21 cellular contexts compared by ENCODE assay signal in the genomic region with DNA sequence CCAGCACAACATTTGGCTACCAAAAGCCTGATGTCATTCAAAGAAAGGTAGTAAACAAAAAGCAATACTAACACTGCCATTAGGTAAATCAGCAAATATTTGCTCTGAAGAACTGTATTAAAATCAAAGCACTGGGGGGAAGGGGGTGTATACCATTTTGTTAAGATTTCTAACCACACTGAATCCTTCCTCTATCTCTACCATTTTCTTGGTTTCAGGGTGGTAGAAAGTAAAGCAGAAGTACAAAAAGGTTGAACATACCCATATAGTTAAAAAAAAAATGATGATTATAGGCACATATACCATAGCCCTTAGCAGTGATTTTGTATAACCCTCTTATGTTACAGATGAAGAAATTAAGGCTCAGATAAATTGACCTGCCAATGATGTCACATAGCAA.
A peak's percentile ranks its signal among the peaks of the same experiment; 100 is the strongest.
DNase-seq lines count a peak whose midpoint lies in the region; ATAC-seq, FAIRE-seq and TF ChIP-seq lines count a peak whose summit lies in the region.
"Had no signal": no experiment of that assay in that cellular context is flagged by ENCODE, and none has a peak within 500 bp of the region (broad histone marks: within the 10 kb centered on the region; RNA-seq: fewer than 3 reads in every experiment).

No MANE protein-coding gene starts in this region.

- no TSS peak for BruUV-seq in GM12878 (replicated peaks; lab: Mats Ljungman, UMichigan)

- H3K27me3 Mint-ChIP-seq in HFFc6 (ENCODE audit: insufficient read depth) (no peaks in the 10 kb centered on the region; the same call in 1 of the 2 replicates), CD14-positive monocyte (ENCODE audit: low read depth in 3 of 3) (peaks cover 0 to 2% (median 2%) of the 10 kb centered on the region in 3 donors)

- intact Hi-C loops in GM12878 (cut with micrococcal nuclease; ENCODE audit: unreplicated experiment) (no loop called here), CD14-positive monocyte (cut with micrococcal nuclease) (no loop called here)

- no peaks in the 10 kb centered on the region for H3K27me3 ChIP-seq in ACC112 (ENCODE audit: insufficient read depth, low read length)
- no peaks in the 10 kb centered on the region for H3K27me3 ChIP-seq in GM12878 (replicated peaks in 1 of 2; ENCODE audit: control insufficient read depth in 2 of 2, insufficient read depth in 2 of 2, low read length in 1 of 2)
- H3K27me3 ChIP-seq in osteoblast (ENCODE audit: insufficient read depth, low read length): no peaks in the 10 kb centered on the region

- no peaks in the 10 kb centered on the region for H3K9me3 Mint-ChIP-seq in HFFc6
- H3K9me3 Mint-ChIP-seq in CD14-positive monocyte: peaks cover 0 to 1% (median 0%) of the 10 kb centered on the region in 7 donors

- POLR2A ChIA-PET in GM12878 (lab: Charles Lee): no interaction called here

- H3K9me3 ChIP-seq in GM12878 (replicated peaks; ENCODE audit: control insufficient read depth, insufficient read depth, low read length): no peaks in the 10 kb centered on the region
- no peaks in the 10 kb centered on the region for H3K9me3 ChIP-seq in osteoblast (ENCODE audit: low read depth, low read length)

- H3K4me3 Mint-ChIP-seq in HFFc6: no peak overlapping the region
- no peak overlapping the region for H3K4me3 Mint-ChIP-seq in CD14-positive monocyte

- no peak for FAIRE-seq in GM12878 (lab: Jason Lieb, UNC)
- FAIRE-seq: RCC 7860 had no signal

- in situ Hi-C loops in GM12878 (cut with MboI): no loop called here

- H3K4me3 ChIP-seq in ACC112 (ENCODE audit: low read depth, low read length) (no peak overlapping the region), GM12878 (no peak overlapping the region), osteoblast (ENCODE audit: insufficient read depth, low read length) (no peak overlapping the region)

- SMC1A ChIA-PET in GM12878 (lab: Charles Lee; ENCODE audit: uncharacterized antibody, unreplicated experiment): no interaction called here

- CTCF ChIA-PET in GM12878 (lab: Yijun Ruan, JAX): no interaction called here

- H3K4me2 ChIP-seq in GM12878 (ENCODE audit: control insufficient read depth, insufficient read depth) (no peak overlapping the region), osteoblast (ENCODE audit: insufficient read depth, low read length) (no peak overlapping the region)

- no peaks in the 10 kb centered on the region for H3K79me2 ChIP-seq in ACC112 (ENCODE audit: control insufficient read depth, insufficient read depth, low read length, unreplicated experiment)
- H3K79me2 ChIP-seq in GM12878 (ENCODE audit: control insufficient read depth, insufficient read depth, low read length): no peaks in the 10 kb centered on the region
- no peaks in the 10 kb centered on the region for H3K79me2 ChIP-seq in osteoblast (ENCODE audit: insufficient read depth, low read length)

- TF ChIP-seq RAD21 in GM12878 (IDR thresholded peaks at IDR 0.05; ENCODE audit: insufficient read depth, low read depth, low read length): no peak

- H3K27ac Mint-ChIP-seq in HFFc6: peak overlapping the region; percentile 88
- peak overlapping the region in 1 of 7 donors; percentile 40 for H3K27ac Mint-ChIP-seq in CD14-positive monocyte

- DNase-seq in HFFc6: no peak
- no peak for DNase-seq in GM12878 (ENCODE audit: low read depth, low spot score)
- DNase-seq in osteoblast (ENCODE audit: insufficient read length, low spot score, missing footprints): no peak
- no peak for DNase-seq in D341Med (ENCODE audit: low spot score)
- DNase-seq in NCI-H1105 treated with DMSO at 0.1 percent for 48 hours (lab: John Stamatoyannopoulos, UW): no peak
- DNase-seq in DMS153 (lab: John Stamatoyannopoulos, UW): no peak
- no peak for DNase-seq in CD14-positive monocyte (ENCODE audit: low spot score)
- DNase-seq: DMS79; GOT3; Kasumi-1; NCI-H1048; NCI-H1436; NCI-H1930; NCI-H510A; NCI-H748 treated with DMSO at 0.1 percent for 48 hours; NK-92 treated with Interleukin-12 subunit alpha and Interleukin-12 subunit beta, amount 100 ng/mL, for 24 hours had no signal

- no peak for TF ChIP-seq POLR2A in GM12878 (IDR thresholded peaks at IDR 0.05; ENCODE audit: low read depth, low read length)

- H3K4me1 ChIP-seq in ACC112 (ENCODE audit: control insufficient read depth, insufficient read depth, low read length, unreplicated experiment) (peaks cover 63% of the 10 kb centered on the region), GM12878 (ENCODE audit: control insufficient read depth, insufficient read depth, low read length) (no peaks in the 10 kb centered on the region), osteoblast (ENCODE audit: insufficient read depth, low read length) (peaks cover 64% of the 10 kb centered on the region)

- no peaks in the 10 kb centered on the region for H4K20me1 ChIP-seq in GM12878 (ENCODE audit: control insufficient read depth, insufficient read depth)
- H4K20me1 ChIP-seq in osteoblast (ENCODE audit: insufficient read depth, low read length): no peaks in the 10 kb centered on the region

- RAD21 ChIA-PET in GM12878 (lab: Charles Lee; ENCODE audit: unreplicated experiment): no interaction called here

- ATAC-seq in GM12878: peak; percentile 27; the same call in 1 of the 3 replicates
- ATAC-seq: HCT116, Right ventricle myocardium inferior had no signal

- H3K4me1 Mint-ChIP-seq in HFFc6 (ENCODE audit: low read depth) (peaks cover 100% of the 10 kb centered on the region), CD14-positive monocyte (peaks cover 6% of the 10 kb centered on the region)

- H3K36me3 ChIP-seq in ACC112 (ENCODE audit: insufficient read depth, low read length) (no peaks in the 10 kb centered on the region), GM12878 (ENCODE audit: control insufficient read depth in 2 of 2, insufficient read depth in 2 of 2, low read length in 1 of 2) (no peaks in the 10 kb centered on the region), osteoblast (ENCODE audit: insufficient read depth, low read length) (no peaks in the 10 kb centered on the region)

- no peak overlapping the region for H3K9ac ChIP-seq in GM12878 (ENCODE audit: control insufficient read depth, insufficient read depth, low read length)

- peak overlapping the region; percentile 88; the same call in 1 of the 2 replicates for H3K27ac ChIP-seq in ACC112 (ENCODE audit: low read depth, low read length)
- no peak overlapping the region for H3K27ac ChIP-seq in GM12878 (ENCODE audit: control insufficient read depth, insufficient read depth)
- peak overlapping the region; percentile 88 for H3K27ac ChIP-seq in osteoblast (ENCODE audit: low read depth, low read length)
- H3K27ac ChIP-seq: C4-2B had no signal

- no peak for TF ChIP-seq EP300 in GM12878 (IDR thresholded peaks at IDR 0.05; ENCODE audit: borderline replicate concordance in 1 of 2, control insufficient read depth in 1 of 2, low read depth in 2 of 2, low read length in 2 of 2)

- no peak for TF ChIP-seq CTCF in HFFc6 (IDR thresholded peaks at IDR 0.05)
- no peak for TF ChIP-seq CTCF in GM12878 (IDR thresholded peaks at IDR 0.05 in 2 of 3, conservative IDR thresholded peaks at IDR 0.05 in 1 of 3; ENCODE audit: control insufficient read depth in 2 of 3, extremely low read depth in 1 of 3, insufficient read depth in 1 of 3, low read depth in 3 of 3, low read length in 3 of 3)
- no peak for TF ChIP-seq CTCF in osteoblast (IDR thresholded peaks at IDR 0.05; ENCODE audit: extremely low read depth, low read depth, low read length)
- TF ChIP-seq CTCF in CD14-positive monocyte (IDR thresholded peaks at IDR 0.05): no peak

- H3K36me3 Mint-ChIP-seq in HFFc6 (ENCODE audit: low read depth) (no peaks in the 10 kb centered on the region), CD14-positive monocyte (no peaks in the 10 kb centered on the region)

- H2AFZ ChIP-seq in ACC112 (ENCODE audit: low read length, unreplicated experiment) (no peak overlapping the region), GM12878 (ENCODE audit: control insufficient read depth, low read depth, low read length) (no peak overlapping the region), osteoblast (ENCODE audit: low read length) (no peak overlapping the region)

TF ChIP-seq in GM12878, 131 proteins besides CTCF, POLR2A, EP300 and RAD21 (continues in another document):
- no peak for TF ChIP-seq NFXL1 (IDR thresholded peaks at IDR 0.05; ENCODE audit: borderline replicate concordance)
- TF ChIP-seq CBX5 (IDR thresholded peaks at IDR 0.05; ENCODE audit: low read depth): no peak
- no peak for TF ChIP-seq CBFB (IDR thresholded peaks at IDR 0.05; ENCODE audit: low read depth)
- TF ChIP-seq CREM (IDR thresholded peaks at IDR 0.05; ENCODE audit: low read depth): no peak
- TF ChIP-seq, protein P1, sequence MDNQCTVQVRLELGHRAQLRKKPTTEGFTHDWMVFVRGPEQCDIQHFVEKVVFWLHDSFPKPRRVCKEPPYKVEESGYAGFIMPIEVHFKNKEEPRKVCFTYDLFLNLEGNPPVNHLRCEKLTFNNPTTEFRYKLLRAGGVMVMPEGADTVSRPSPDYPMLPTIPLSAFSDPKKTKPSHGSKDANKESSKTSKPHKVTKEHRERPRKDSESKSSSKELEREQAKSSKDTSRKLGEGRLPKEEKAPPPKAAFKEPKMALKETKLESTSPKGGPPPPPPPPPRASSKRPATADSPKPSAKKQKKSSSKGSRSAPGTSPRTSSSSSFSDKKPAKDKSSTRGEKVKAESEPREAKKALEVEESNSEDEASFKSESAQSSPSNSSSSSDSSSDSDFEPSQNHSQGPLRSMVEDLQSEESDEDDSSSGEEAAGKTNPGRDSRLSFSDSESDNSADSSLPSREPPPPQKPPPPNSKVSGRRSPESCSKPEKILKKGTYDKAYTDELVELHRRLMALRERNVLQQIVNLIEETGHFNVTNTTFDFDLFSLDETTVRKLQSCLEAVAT (IDR thresholded peaks at IDR 0.05): no peak
- TF ChIP-seq TARDBP (IDR thresholded peaks at IDR 0.05; ENCODE audit: borderline replicate concordance): no peak
- no peak for TF ChIP-seq SMC3 (IDR thresholded peaks at IDR 0.05; ENCODE audit: borderline replicate concordance, low read length)
- TF ChIP-seq MTA2 (IDR thresholded peaks at IDR 0.05; ENCODE audit: low read depth): no peak
- TF ChIP-seq, protein P2, sequence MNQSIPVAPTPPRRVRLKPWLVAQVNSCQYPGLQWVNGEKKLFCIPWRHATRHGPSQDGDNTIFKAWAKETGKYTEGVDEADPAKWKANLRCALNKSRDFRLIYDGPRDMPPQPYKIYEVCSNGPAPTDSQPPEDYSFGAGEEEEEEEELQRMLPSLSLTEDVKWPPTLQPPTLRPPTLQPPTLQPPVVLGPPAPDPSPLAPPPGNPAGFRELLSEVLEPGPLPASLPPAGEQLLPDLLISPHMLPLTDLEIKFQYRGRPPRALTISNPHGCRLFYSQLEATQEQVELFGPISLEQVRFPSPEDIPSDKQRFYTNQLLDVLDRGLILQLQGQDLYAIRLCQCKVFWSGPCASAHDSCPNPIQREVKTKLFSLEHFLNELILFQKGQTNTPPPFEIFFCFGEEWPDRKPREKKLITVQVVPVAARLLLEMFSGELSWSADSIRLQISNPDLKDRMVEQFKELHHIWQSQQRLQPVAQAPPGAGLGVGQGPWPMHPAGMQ (IDR thresholded peaks at IDR 0.05; ENCODE audit: borderline replicate concordance): no peak
